In the genomic region with DNA sequence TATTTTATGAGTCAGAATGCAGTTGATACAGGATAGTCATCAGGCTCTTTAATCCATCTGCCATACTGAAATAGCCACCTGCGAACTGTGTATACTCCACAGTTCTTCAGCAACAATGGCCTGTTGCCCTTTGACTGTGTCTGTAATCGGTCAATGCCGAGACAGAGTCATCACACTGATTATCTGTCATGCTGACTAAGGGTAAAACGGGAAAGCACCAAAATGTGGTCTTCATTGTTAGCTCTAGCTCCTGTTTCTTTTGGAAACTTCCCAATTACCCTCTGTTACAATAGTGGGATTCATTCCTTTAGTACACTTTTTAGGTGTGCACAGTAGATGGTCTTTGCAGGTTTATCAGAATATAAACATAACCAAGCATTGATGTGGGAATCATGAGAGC, we compare ENCODE assay signal across 23 cellular contexts.
"Had no signal": no experiment of that assay in that cellular context is flagged by ENCODE, and none has a peak within 500 bp of the region (broad histone marks: within the 10 kb centered on the region; RNA-seq: fewer than 3 reads in every experiment).

No MANE protein-coding gene starts in this region.

- H3K27ac Mint-ChIP-seq: dendritic cell treated with granulocyte-macrophage colony-stimulating factor and Interleukin-4, amounts not matched to agents 40 ng/mL and 50 ng/mL, for 4 days; effector memory CD8-positive, alpha-beta T cell; mesothelial cell of epicardium; naive B cell; naive thymus-derived CD8-positive, alpha-beta T cell had no signal

- H3K4me3 ChIP-seq: colonic mucosa, esophagus muscularis mucosa, gastroesophageal sphincter, heart right ventricle, left lung, lower lobe of right lung, mucosa of descending colon had no signal

- H3K27ac ChIP-seq: colonic mucosa, esophagus muscularis mucosa, foreskin keratinocyte, gastroesophageal sphincter, heart right ventricle, left lung, lower lobe of right lung had no signal

- FAIRE-seq: endothelial cell of umbilical vein, frontal cortex, islet of Langerhans, keratinocyte had no signal

- H3K27me3 ChIP-seq: colonic mucosa, esophagus muscularis mucosa, foreskin keratinocyte, gastroesophageal sphincter, heart right ventricle, left lung had no signal

- H3K4me1 ChIP-seq: colonic mucosa, esophagus muscularis mucosa, foreskin keratinocyte, gastroesophageal sphincter, heart right ventricle, left lung, lower lobe of right lung had no signal

- H3K36me3 ChIP-seq: colonic mucosa, esophagus muscularis mucosa, gastroesophageal sphincter, heart right ventricle, left lung, lower lobe of right lung had no signal

- H3K36me3 Mint-ChIP-seq: naive B cell; naive thymus-derived CD8-positive, alpha-beta T cell had no signal

- H3K9me3 ChIP-seq: colonic mucosa, gastroesophageal sphincter, left lung, lower lobe of right lung, mucosa of descending colon had no signal

- H3K4me3 Mint-ChIP-seq: dendritic cell treated with granulocyte-macrophage colony-stimulating factor and Interleukin-4, amounts not matched to agents 40 ng/mL and 50 ng/mL, for 4 days; effector memory CD8-positive, alpha-beta T cell; mesothelial cell of epicardium; naive B cell; naive thymus-derived CD8-positive, alpha-beta T cell had no signal

- DNase-seq: colonic mucosa; cortex of kidney; effector CD8-positive, alpha-beta T cell; effector memory CD8-positive, alpha-beta T cell; foreskin keratinocyte; heart right ventricle; hippocampal formation; left cardiac atrium; left lung; left ventricle myocardium superior; lower lobe of right lung; mesenchymal stem cell; mucosa of descending colon; naive B cell; naive thymus-derived CD8-positive, alpha-beta T cell had no signal

- ATAC-seq: effector memory CD8-positive, alpha-beta T cell; foreskin keratinocyte; gastroesophageal sphincter; heart right ventricle; left cardiac atrium; left lung; left ventricle myocardium superior; lower lobe of right lung; mucosa of descending colon; naive thymus-derived CD8-positive, alpha-beta T cell had no signal

- H3K4me1 Mint-ChIP-seq: mesothelial cell of epicardium; naive B cell; naive thymus-derived CD8-positive, alpha-beta T cell had no signal

- H3K27me3 Mint-ChIP-seq: dendritic cell treated with granulocyte-macrophage colony-stimulating factor and Interleukin-4, amounts not matched to agents 40 ng/mL and 50 ng/mL, for 4 days; effector memory CD8-positive, alpha-beta T cell; naive B cell; naive thymus-derived CD8-positive, alpha-beta T cell had no signal
